18 cellular contexts compared by ENCODE assay signal in the genomic region with DNA sequence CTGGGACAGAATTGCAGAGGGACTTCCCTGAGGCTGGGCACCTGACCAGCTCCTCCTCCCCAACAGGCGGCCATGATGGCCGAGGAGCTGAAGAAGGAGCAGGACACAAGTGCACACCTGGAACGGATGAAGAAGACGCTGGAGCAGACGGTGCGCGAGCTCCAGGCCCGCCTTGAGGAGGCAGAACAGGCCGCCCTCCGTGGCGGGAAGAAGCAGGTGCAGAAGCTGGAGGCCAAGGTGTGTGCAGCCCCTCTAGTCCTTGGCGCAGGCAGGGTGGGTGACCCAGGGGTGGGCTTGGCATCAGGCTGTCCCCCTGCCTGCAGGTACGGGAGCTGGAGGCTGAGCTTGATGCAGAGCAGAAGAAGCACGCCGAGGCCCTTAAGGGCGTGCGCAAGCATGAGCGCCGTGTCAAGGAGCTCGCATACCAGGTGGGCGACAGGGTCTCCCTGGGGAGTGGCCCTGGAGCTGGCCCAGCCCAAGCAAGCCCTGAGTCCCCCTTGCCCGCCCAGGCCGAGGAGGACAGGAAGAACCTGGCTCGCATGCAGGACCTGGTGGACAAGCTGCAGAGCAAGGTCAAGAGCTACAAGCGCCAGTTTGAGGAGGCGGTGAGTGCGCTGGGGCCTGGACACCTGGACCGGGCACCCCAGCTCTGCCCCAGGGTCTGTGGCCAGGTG. TPM values are rescaled to one million over a fixed set of nuclear protein-coding genes. Genes with fewer than 3 reads are reported as not detected.
"Had no signal": no experiment of that assay in that cellular context is flagged by ENCODE, and none has a peak within 500 bp of the region (broad histone marks: within the 10 kb centered on the region; RNA-seq: fewer than 3 reads in every experiment).

No MANE protein-coding gene starts in this region.

- H3K9me3 Mint-ChIP-seq: activated naive CD8-positive, alpha-beta T cell treated with anti-CD3 and anti-CD28 coated beads for 36 hours; activated T-helper 17 cell treated with anti-CD3 and anti-CD28 coated beads, Interleukin-2, amount 50 U/mL, for 72 hours; endodermal cell had no signal

- H3K4me1 ChIP-seq: vagina had no signal

- DNase-seq: activated CD4-positive, CD25-positive, alpha-beta regulatory T cell treated with anti-CD3 and anti-CD28 coated beads, Interleukin-2, amount 50 U/mL, for 72 hours; activated naive CD8-positive, alpha-beta T cell treated with anti-CD3 and anti-CD28 coated beads for 36 hours; amygdala; brain microvascular endothelial cell; endodermal cell; mesendoderm; stimulated activated CD4-positive, alpha-beta T cell treated with anti-CD3 and anti-CD28 coated beads, Interleukin-15, amount 100 ng/mL, for 24 hours; stimulated activated CD4-positive, alpha-beta T cell treated with anti-CD3 and anti-CD28 coated beads, Interleukin-4, amount 100 ng/mL, for 24 hours; stimulated activated naive CD8-positive, alpha-beta T cell treated with anti-CD3 and anti-CD28 coated beads, Interleukin-15, Interleukin-2, amounts not matched to agents 100 U/mL and 50 U/mL, for 24 hours; T-helper 9 cell; transverse colon had no signal

- H3K4me3 Mint-ChIP-seq: activated naive CD8-positive, alpha-beta T cell treated with anti-CD3 and anti-CD28 coated beads for 36 hours; activated T-helper 17 cell treated with anti-CD3 and anti-CD28 coated beads, Interleukin-2, amount 50 U/mL, for 72 hours; endodermal cell had no signal

- H3K27ac ChIP-seq: brain microvascular endothelial cell, ovary, transverse colon, vagina had no signal

- H3K27me3 Mint-ChIP-seq: activated naive CD8-positive, alpha-beta T cell treated with anti-CD3 and anti-CD28 coated beads for 36 hours; activated T-helper 17 cell treated with anti-CD3 and anti-CD28 coated beads, Interleukin-2, amount 50 U/mL, for 72 hours had no signal

- H3K4me3 ChIP-seq: ovary, transverse colon, vagina had no signal

- H3K9me3 ChIP-seq: ovary, transverse colon, vagina had no signal

- H3K36me3 ChIP-seq: ovary had no signal

- H3K27me3 ChIP-seq: brain microvascular endothelial cell, ovary, transverse colon, vagina had no signal

- ATAC-seq: activated T-helper 17 cell treated with anti-CD3 and anti-CD28 coated beads, Interleukin-2, amount 50 U/mL, for 72 hours; stimulated activated naive CD8-positive, alpha-beta T cell treated with anti-CD3 and anti-CD28 coated beads, Interleukin-15, Interleukin-2, amounts not matched to agents 100 U/mL and 50 U/mL, for 24 hours had no signal

- H3K4me1 Mint-ChIP-seq: activated naive CD8-positive, alpha-beta T cell treated with anti-CD3 and anti-CD28 coated beads for 36 hours; activated T-helper 17 cell treated with anti-CD3 and anti-CD28 coated beads, Interleukin-2, amount 50 U/mL, for 72 hours had no signal

- H3K27ac Mint-ChIP-seq: activated naive CD8-positive, alpha-beta T cell treated with anti-CD3 and anti-CD28 coated beads for 36 hours; activated T-helper 17 cell treated with anti-CD3 and anti-CD28 coated beads, Interleukin-2, amount 50 U/mL, for 72 hours; endodermal cell had no signal

RNA-seq across cellular contexts. Expression of gene MYH7B, which starts 45.4 kb away (rescaled TPM):
- total RNA-seq: dermis microvascular lymphatic vessel endothelial cell, epithelial cell of proximal tubule, frontal cortex had no signal
- polyA plus RNA-seq: neural cell had no signal
